In the genomic region with DNA sequence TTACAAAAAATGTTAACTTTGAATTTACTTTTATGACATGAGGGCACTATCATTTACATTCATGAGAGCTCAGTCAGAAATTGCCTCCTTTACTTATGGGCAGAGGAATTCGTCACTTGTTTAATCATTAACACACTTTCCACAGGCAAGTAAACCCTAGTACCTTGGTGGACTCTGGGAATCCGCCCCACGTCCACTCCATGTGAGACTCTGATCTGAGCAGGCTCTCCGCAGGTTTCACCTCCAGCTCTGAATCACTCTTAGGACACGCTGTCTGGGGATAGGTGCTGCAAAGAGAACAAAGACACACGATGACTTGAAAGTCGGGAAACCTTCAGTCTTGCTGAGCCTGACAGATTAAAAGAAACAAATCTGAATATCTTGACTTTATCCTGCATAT, we compare ENCODE assay signal across 18 cellular contexts.
DNase-seq lines count a peak whose midpoint lies in the region; ATAC-seq, FAIRE-seq and TF ChIP-seq lines count a peak whose summit lies in the region.
"Had no signal": no experiment of that assay in that cellular context is flagged by ENCODE, and none has a peak within 500 bp of the region (broad histone marks: within the 10 kb centered on the region; RNA-seq: fewer than 3 reads in every experiment).

No MANE protein-coding gene starts in this region.

- H3K27ac ChIP-seq in HepG2 (ENCODE audit: extremely low read length, insufficient read depth, low read length) (peak overlapping the region; percentile 72), transverse colon (peak overlapping the region in 3 of 4 donors; percentile 20 to 48 (median 45))
- H3K27ac ChIP-seq: sigmoid colon had no signal

- H3K27me3 Mint-ChIP-seq in activated naive CD4-positive, alpha-beta T cell treated with anti-CD3 and anti-CD28 coated beads, Interleukin-2, amount 50 U/mL, for 24 hours, result no peaks in the 10 kb centered on the region
- H3K27me3 Mint-ChIP-seq in activated T-helper 2 cell treated with anti-CD3 and anti-CD28 coated beads, Interferon-gamma antibody, Interleukin-2, Interleukin-4, amounts not matched to agents 10 μg/mL and 5 μg/mL and 100 μg/mL, durations not matched to agents 14 hours and 24 hours and 36 hours (ENCODE audit: low read depth), result no peaks in the 10 kb centered on the region
- H3K27me3 Mint-ChIP-seq: dendritic cell treated with granulocyte-macrophage colony-stimulating factor and Interleukin-4, amounts not matched to agents 40 ng/mL and 50 ng/mL, for 4 days had no signal

- TF ChIP-seq CTCF in HepG2 (CRISPR knock-in tag; IDR thresholded peaks at IDR 0.05) (no peak), transverse colon (IDR thresholded peaks at IDR 0.05) (no peak)

- peak overlapping the region; percentile 26 for H3K27ac Mint-ChIP-seq in activated naive CD4-positive, alpha-beta T cell treated with anti-CD3 and anti-CD28 coated beads, Interleukin-2, amount 50 U/mL, for 24 hours
- peak overlapping the region; percentile 17 for H3K27ac Mint-ChIP-seq in activated T-helper 2 cell treated with anti-CD3 and anti-CD28 coated beads, Interferon-gamma antibody, Interleukin-2, Interleukin-4, amounts not matched to agents 10 μg/mL and 5 μg/mL and 100 μg/mL, durations not matched to agents 14 hours and 24 hours and 36 hours
- H3K27ac Mint-ChIP-seq: dendritic cell treated with granulocyte-macrophage colony-stimulating factor and Interleukin-4, amounts not matched to agents 40 ng/mL and 50 ng/mL, for 4 days had no signal

- ATAC-seq in HepG2 (peak; percentile 99), HG03460 (IDR thresholded peaks at IDR 0.05; ENCODE audit: unreplicated experiment) (no peak)

- TF ChIP-seq RAD21 in HepG2 (CRISPR knock-in tag; IDR thresholded peaks at IDR 0.05), result no peak

- no TSS peak for BruUV-seq in HepG2 (replicated peaks; lab: Mats Ljungman, UMichigan)

- CTCF ChIA-PET in HepG2 (lab: Yijun Ruan, JAX; ENCODE audit: low intra/inter-chr PET ratio, low total read pairs), result no interaction called here

- TF ChIP-seq POLR2A in HepG2 (IDR thresholded peaks at IDR 0.05; ENCODE audit: insufficient read depth in 1 of 2, low read depth in 2 of 2, low read length in 2 of 2) (peak; percentile 53 to 63; a peak in 2 of 4 replicates), transverse colon (IDR thresholded peaks at IDR 0.05) (peak; percentile 41)

- under 1% methylated on average over 7 of the region's 7 CpGs for WGBS in HepG2 (ENCODE audit: low lambda C conversion rate)
- 35 to 57% methylated on average over 3 to 7 of the region's 7 CpGs for WGBS in transverse colon (ENCODE audit: low coverage in 1 of 2), 2 donors

- peaks cover 2% of the 10 kb centered on the region for H3K79me2 ChIP-seq in HepG2 (ENCODE audit: insufficient read depth, low read length)

- POLR2A ChIA-PET in HepG2 (lab: Yijun Ruan, JAX), result interaction anchor here (0.8 to 3.1 kb wide), 13 partner anchors 34 to 727 kb away, joined by 3 to 27 read pairs (median 3); partner anchors contain the start of gene MYL12A

- no peak overlapping the region for H2AFZ ChIP-seq in HepG2 (ENCODE audit: low read length)

- no peaks in the 10 kb centered on the region for H3K9me3 Mint-ChIP-seq in activated naive CD4-positive, alpha-beta T cell treated with anti-CD3 and anti-CD28 coated beads, Interleukin-2, amount 50 U/mL, for 24 hours
- H3K9me3 Mint-ChIP-seq in activated T-helper 2 cell treated with anti-CD3 and anti-CD28 coated beads, Interferon-gamma antibody, Interleukin-2, Interleukin-4, amounts not matched to agents 10 μg/mL and 5 μg/mL and 100 μg/mL, durations not matched to agents 14 hours and 24 hours and 36 hours, result no peaks in the 10 kb centered on the region
- H3K9me3 Mint-ChIP-seq: dendritic cell treated with granulocyte-macrophage colony-stimulating factor and Interleukin-4, amounts not matched to agents 40 ng/mL and 50 ng/mL, for 4 days had no signal

- H3K4me1 Mint-ChIP-seq in activated naive CD4-positive, alpha-beta T cell treated with anti-CD3 and anti-CD28 coated beads, Interleukin-2, amount 50 U/mL, for 24 hours, result peaks cover 54% of the 10 kb centered on the region
- peaks cover 39% of the 10 kb centered on the region for H3K4me1 Mint-ChIP-seq in activated T-helper 2 cell treated with anti-CD3 and anti-CD28 coated beads, Interferon-gamma antibody, Interleukin-2, Interleukin-4, amounts not matched to agents 10 μg/mL and 5 μg/mL and 100 μg/mL, durations not matched to agents 14 hours and 24 hours and 36 hours (ENCODE audit: low read depth)

- H3K36me3 ChIP-seq in HepG2 (replicated peaks in 1 of 2; ENCODE audit: control insufficient read depth in 1 of 2, insufficient read depth in 2 of 2, low read length in 2 of 2) (peaks cover 14 to 53% of the 10 kb centered on the region in 2 experiments), transverse colon (peaks cover 0 to 15% (median 4%) of the 10 kb centered on the region in 4 donors)

- H3K4me2 ChIP-seq in HepG2 (ENCODE audit: low read depth, low read length), result peak overlapping the region; percentile 33; the same call in 1 of the 2 replicates

- H3K4me3 ChIP-seq in HepG2 (replicated peaks in 1 of 3; ENCODE audit: insufficient read depth in 1 of 3, low read depth in 2 of 3, low read length in 3 of 3) (no peak overlapping the region; a peak in 1 of 6 replicates), transverse colon (no peak overlapping the region)
- H3K4me3 ChIP-seq: HAP-1, sigmoid colon had no signal

- in situ Hi-C loops in HepG2 (cut with HindIII; ENCODE audit: extremely low pct_ligation_motif_present, low pct_unique_long_range_greater_than_20kb), result loop anchor here (10.0 kb wide), 2 partner anchors 125 to 215 kb away; no protein-coding TSS in a partner anchor
- in situ Hi-C loops in transverse colon (cut with MboI; ENCODE audit: low pct_ligation_motif_present in 1 of 4, low pct_unique_long_range_greater_than_20kb in 1 of 4, low sequenced_read_pairs in 3 of 4), result loop anchor here (10.0 to 25.0 kb wide), 5 partner anchors 45 to 305 kb away; partner anchors contain the start of gene MYL12A (in 4 of the 4)

- TF ChIP-seq EP300 in HepG2 (IDR thresholded peaks at IDR 0.05; ENCODE audit: low read depth in 2 of 2, low read length in 2 of 2) (peak in 1 of 2 experiments; percentile 51; a peak in 1 of 4 replicates), HepG2 (CRISPR knock-in tag; IDR thresholded peaks at IDR 0.05; ENCODE audit: borderline replicate concordance) (peak; percentile 27; the same call in 1 of the 2 replicates), transverse colon (IDR thresholded peaks at IDR 0.05; ENCODE audit: low read depth) (no peak)

- no peak overlapping the region for H3K9ac ChIP-seq in HepG2 (ENCODE audit: insufficient read depth, low read depth, low read length)

- intact Hi-C loops in activated T-helper 2 cell treated with anti-CD3 and anti-CD28 coated beads, Interferon-gamma antibody, Interleukin-2, Interleukin-4, amounts not matched to agents 10 μg/mL and 5 μg/mL and 100 μg/mL, durations not matched to agents 14 hours and 24 hours and 36 hours (cut with micrococcal nuclease), result no loop called here
- intact Hi-C loops in HepG2 (cut with micrococcal nuclease; ENCODE audit: unreplicated experiment) (loop anchor here (10.0 kb wide), 1 partner anchor 185 kb away; no protein-coding TSS in a partner anchor), transverse colon (cut with DNase I; ENCODE audit: low total_unique reads) (no loop called here)

- DNase-seq in activated naive CD4-positive, alpha-beta T cell (lab: John Stamatoyannopoulos, UW), result no peak
- DNase-seq in activated T-helper 2 cell treated with anti-CD3 and anti-CD28 coated beads, Interferon-gamma antibody, Interleukin-2, Interleukin-4, amounts not matched to agents 10 μg/mL and 5 μg/mL and 100 μg/mL, durations not matched to agents 14 hours and 24 hours and 36 hours (ENCODE audit: low spot score), result no peak
- DNase-seq in HepG2 (ENCODE audit: low spot score) (peak; percentile 90), transverse colon (peak; percentile 76), foreskin melanocyte (no peak), NCI-H2196 (lab: John Stamatoyannopoulos, UW; ENCODE audit: unreplicated experiment) (no peak)
- DNase-seq: activated CD8-positive, alpha-beta memory T cell treated with anti-CD3 and anti-CD28 coated beads for 24 hours; activated effector memory CD4-positive, alpha-beta T cell treated with anti-CD3 and anti-CD28 coated beads, Interleukin-2, amount 50 U/mL, for 16 hours; erythroblast; NCI-H1417 treated with DMSO at 0.1 percent for 48 hours; NCI-H2171 treated with DMSO at 0.1 percent for 48 hours; NCI-H82; sigmoid colon; stimulated activated CD4-positive, alpha-beta T cell treated with anti-CD3 and anti-CD28 coated beads, Interleukin-2, amount 100 ng/mL, for 48 hours had no signal

- H3K4me3 Mint-ChIP-seq in activated naive CD4-positive, alpha-beta T cell treated with anti-CD3 and anti-CD28 coated beads, Interleukin-2, amount 50 U/mL, for 24 hours, result no peak overlapping the region
- no peak overlapping the region for H3K4me3 Mint-ChIP-seq in activated T-helper 2 cell treated with anti-CD3 and anti-CD28 coated beads, Interferon-gamma antibody, Interleukin-2, Interleukin-4, amounts not matched to agents 10 μg/mL and 5 μg/mL and 100 μg/mL, durations not matched to agents 14 hours and 24 hours and 36 hours (ENCODE audit: low read depth)
- H3K4me3 Mint-ChIP-seq: dendritic cell treated with granulocyte-macrophage colony-stimulating factor and Interleukin-4, amounts not matched to agents 40 ng/mL and 50 ng/mL, for 4 days had no signal

- no peaks in the 10 kb centered on the region for H3K27me3 ChIP-seq in HepG2 (ENCODE audit: control insufficient read depth in 1 of 2, insufficient read depth in 2 of 2, low read length in 2 of 2)
- H3K27me3 ChIP-seq in transverse colon, result no peaks in the 10 kb centered on the region
- H3K27me3 ChIP-seq: sigmoid colon had no signal

- no peaks in the 10 kb centered on the region for H4K20me1 ChIP-seq in HepG2 (ENCODE audit: insufficient read depth, low read length)

- FAIRE-seq in HepG2 (lab: Jason Lieb, UNC), result peak; percentile 87

- H3K9me3 ChIP-seq in HepG2 (ENCODE audit: low read length) (no peaks in the 10 kb centered on the region), transverse colon (no peaks in the 10 kb centered on the region)
- H3K9me3 ChIP-seq: HAP-1, sigmoid colon had no signal

- H3K4me1 ChIP-seq in HepG2 (ENCODE audit: insufficient read depth, low read length), result peaks cover 36% of the 10 kb centered on the region
- H3K4me1 ChIP-seq in transverse colon, result peaks cover 0 to 15% (median 7%) of the 10 kb centered on the region in 4 donors

- peaks cover 9% of the 10 kb centered on the region for H3K36me3 Mint-ChIP-seq in activated naive CD4-positive, alpha-beta T cell treated with anti-CD3 and anti-CD28 coated beads, Interleukin-2, amount 50 U/mL, for 24 hours
- H3K36me3 Mint-ChIP-seq in activated T-helper 2 cell treated with anti-CD3 and anti-CD28 coated beads, Interferon-gamma antibody, Interleukin-2, Interleukin-4, amounts not matched to agents 10 μg/mL and 5 μg/mL and 100 μg/mL, durations not matched to agents 14 hours and 24 hours and 36 hours (ENCODE audit: low read depth), result peaks cover 73% of the 10 kb centered on the region

TF ChIP-seq in HepG2, 621 proteins besides CTCF, POLR2A, EP300 and RAD21 (continues in another document):
- TF ChIP-seq SMC3 (IDR thresholded peaks at IDR 0.05; ENCODE audit: low read length), result 0 out of 2 replicates have a peak, but pooled peaks have one; percentile 7
- no peak for TF ChIP-seq SRY (CRISPR knock-in tag; IDR thresholded peaks at IDR 0.05)
- 0 out of 2 replicates have a peak, but pooled peaks have one; percentile 28 for TF ChIP-seq ZNF335 (CRISPR knock-in tag; IDR thresholded peaks at IDR 0.05)

Comparison
In these comparisons a context has a peak if more than half of its experiments do, and no peak if none do; other contexts are left out.
1. DNase-seq: peak in HepG2 (single experiment) and transverse colon (single experiment); none in activated naive CD4-positive, alpha-beta T cell (0 of 4), activated T-helper 2 cell treated with anti-CD3 and anti-CD28 coated beads, Interferon-gamma antibody, Interleukin-2, Interleukin-4, amounts not matched to agents 10 μg/mL and 5 μg/mL and 100 μg/mL, durations not matched to agents 14 hours and 24 hours and 36 hours (single experiment), foreskin melanocyte (single experiment) and NCI-H2196 (single experiment).